10 cellular contexts compared by ENCODE assay signal in the genomic region with DNA sequence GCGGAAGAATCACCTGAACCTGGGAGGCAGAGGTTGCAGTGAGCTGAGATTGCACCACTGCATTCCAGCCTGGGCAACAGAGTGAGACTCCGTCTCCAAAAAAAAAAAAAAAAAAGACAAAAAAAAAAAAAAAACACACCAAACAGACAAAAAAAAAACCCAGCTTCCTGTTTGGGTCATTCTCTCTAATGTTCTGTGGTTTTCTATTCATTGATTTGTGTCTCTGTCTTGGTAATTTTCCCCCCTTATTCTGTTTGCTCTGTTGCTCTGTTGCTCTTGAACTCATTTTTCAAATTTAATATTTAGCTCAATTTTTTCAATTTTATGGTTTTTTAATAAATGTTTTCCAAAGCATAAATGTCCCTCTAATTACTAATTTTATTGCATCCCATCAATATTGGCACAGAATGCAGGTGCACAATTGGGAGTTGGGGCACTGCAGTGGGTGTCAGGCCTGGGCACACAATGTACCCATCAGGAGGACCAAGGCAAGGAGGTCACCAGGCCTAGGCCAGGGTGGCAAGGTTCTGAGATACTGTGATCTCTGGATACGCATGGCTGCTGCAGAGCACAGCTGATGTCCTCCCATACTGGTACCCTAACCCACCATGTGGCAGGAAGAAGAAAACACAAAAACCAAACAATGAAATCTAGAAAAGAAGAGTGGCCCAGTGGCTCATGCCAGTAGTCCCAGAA. TPM values are rescaled to one million over a fixed set of nuclear protein-coding genes. Genes with fewer than 3 reads are reported as not detected.
A peak's percentile ranks its signal among the peaks of the same experiment; 100 is the strongest.
DNase-seq lines count a peak whose midpoint lies in the region; ATAC-seq, FAIRE-seq and TF ChIP-seq lines count a peak whose summit lies in the region.
"Had no signal": no experiment of that assay in that cellular context is flagged by ENCODE, and none has a peak within 500 bp of the region (broad histone marks: within the 10 kb centered on the region; RNA-seq: fewer than 3 reads in every experiment).

No MANE protein-coding gene starts in this region.

- CTCF ChIA-PET in CD8-positive, alpha-beta T cell (lab: Charles Lee): interaction anchor here (0.9 to 10.5 kb wide), 19 partner anchors 9 to 431 kb away, joined by 3 to 182 read pairs (median 9); a partner anchor contains a TSS

- H3K27ac ChIP-seq in CD8-positive, alpha-beta T cell (ENCODE audit: low read depth, low read length): no peak overlapping the region
- H3K27ac ChIP-seq in foreskin keratinocyte: no peak overlapping the region
- H3K27ac ChIP-seq: upper lobe of left lung had no signal

- intact Hi-C loops in CD8-positive, alpha-beta T cell (cut with DNase I, micrococcal nuclease): loop anchor here (1.0 to 5.0 kb wide), 6 partner anchors 7 to 426 kb away; no protein-coding TSS in a partner anchor

- H3K9me3 Mint-ChIP-seq in CD8-positive, alpha-beta T cell: no peaks in the 10 kb centered on the region
- H3K9me3 Mint-ChIP-seq in activated naive CD8-positive, alpha-beta T cell treated with anti-CD3 and anti-CD28 coated beads for 36 hours: no peaks in the 10 kb centered on the region

- no peaks in the 10 kb centered on the region for H3K9me3 ChIP-seq in CD8-positive, alpha-beta T cell (ENCODE audit: low read length)
- H3K9me3 ChIP-seq: upper lobe of left lung had no signal

- H3K36me3 ChIP-seq in CD8-positive, alpha-beta T cell (ENCODE audit: insufficient read depth, low read length): no peaks in the 10 kb centered on the region
- H3K36me3 ChIP-seq: upper lobe of left lung had no signal

- H3K27me3 Mint-ChIP-seq in CD8-positive, alpha-beta T cell (ENCODE audit: low read depth): no peaks in the 10 kb centered on the region
- H3K27me3 Mint-ChIP-seq in activated naive CD8-positive, alpha-beta T cell treated with anti-CD3 and anti-CD28 coated beads for 36 hours: no peaks in the 10 kb centered on the region

- H3K4me1 ChIP-seq in CD8-positive, alpha-beta T cell (ENCODE audit: insufficient read depth, low read length): peaks cover 12% of the 10 kb centered on the region
- peaks cover 9% of the 10 kb centered on the region for H3K4me1 ChIP-seq in foreskin keratinocyte

- no peak overlapping the region for H3K4me3 ChIP-seq in CD8-positive, alpha-beta T cell (ENCODE audit: low read depth, low read length)
- H3K4me3 ChIP-seq: upper lobe of left lung had no signal

- peaks cover 12% of the 10 kb centered on the region for H3K4me1 Mint-ChIP-seq in CD8-positive, alpha-beta T cell (ENCODE audit: low read depth)
- peaks cover 7% of the 10 kb centered on the region for H3K4me1 Mint-ChIP-seq in activated naive CD8-positive, alpha-beta T cell treated with anti-CD3 and anti-CD28 coated beads for 36 hours

- peak; percentile 80 for FAIRE-seq in GM19239 (lab: Jason Lieb, UNC)

- no peak overlapping the region for H3K4me3 Mint-ChIP-seq in CD8-positive, alpha-beta T cell
- H3K4me3 Mint-ChIP-seq in activated naive CD8-positive, alpha-beta T cell treated with anti-CD3 and anti-CD28 coated beads for 36 hours: no peak overlapping the region

- peak in 1 of 7 experiments; percentile 52 for DNase-seq in CD8-positive, alpha-beta T cell
- DNase-seq in GM19239 (ENCODE audit: insufficient read length, low spot score) (no peak), NCI-H2081 treated with DMSO at 0.1 percent for 48 hours (lab: John Stamatoyannopoulos, UW) (no peak), dedifferentiated amniotic fluid mesenchymal stem cell (ENCODE audit: extremely low spot score) (no peak), COR-L47 (lab: John Stamatoyannopoulos, UW) (no peak), foreskin keratinocyte (no peak)
- no peak for DNase-seq in activated naive CD8-positive, alpha-beta T cell treated with anti-CD3 and anti-CD28 coated beads for 36 hours
- DNase-seq: RPMI8226, upper lobe of left lung had no signal

- TF ChIP-seq CTCF in CD8-positive, alpha-beta T cell (IDR thresholded peaks at IDR 0.05): no peak
- TF ChIP-seq CTCF in foreskin keratinocyte (conservative IDR thresholded peaks at IDR 0.05): no peak

- H3K27ac Mint-ChIP-seq in CD8-positive, alpha-beta T cell: no peak overlapping the region
- peak overlapping the region; percentile 42 for H3K27ac Mint-ChIP-seq in activated naive CD8-positive, alpha-beta T cell treated with anti-CD3 and anti-CD28 coated beads for 36 hours

- ATAC-seq in CD8-positive, alpha-beta T cell: peak; percentile 41
- ATAC-seq in HG03108 (IDR thresholded peaks at IDR 0.05; ENCODE audit: unreplicated experiment) (peak; percentile 66), foreskin keratinocyte (no peak)

- POLR2A ChIA-PET in CD8-positive, alpha-beta T cell (lab: Charles Lee): interaction anchor here (1.0 to 1.2 kb wide), 3 partner anchors 9 to 65 kb away, joined by 3 to 8 read pairs (median 3); no protein-coding TSS in a partner anchor

- H3K36me3 Mint-ChIP-seq in CD8-positive, alpha-beta T cell: no peaks in the 10 kb centered on the region
- no peaks in the 10 kb centered on the region for H3K36me3 Mint-ChIP-seq in activated naive CD8-positive, alpha-beta T cell treated with anti-CD3 and anti-CD28 coated beads for 36 hours

- H3K27me3 ChIP-seq in CD8-positive, alpha-beta T cell (ENCODE audit: insufficient read depth, low read length): no peaks in the 10 kb centered on the region
- H3K27me3 ChIP-seq in foreskin keratinocyte: no peaks in the 10 kb centered on the region
- H3K27me3 ChIP-seq: upper lobe of left lung had no signal

RNA-seq across cellular contexts. Expression of a gene that starts 8.0 kb away (rescaled TPM):
- 10 to 100 TPM; 40.4 to 46.9 TPM for total RNA-seq in CD8-positive, alpha-beta T cell
- 10 to 100 TPM; 44.9 to 47.4 TPM for total RNA-seq in activated naive CD8-positive, alpha-beta T cell treated with anti-CD3 and anti-CD28 coated beads for 36 hours
- total RNA-seq in foreskin keratinocyte: 32.7 and 33.7 TPM in 2 replicates
- 8.6 and 10.1 TPM in 2 replicates for polyA plus RNA-seq in foreskin keratinocyte

RNA-seq across cellular contexts. Expression of a gene that starts 38.6 kb away (rescaled TPM):
- 1 to 10 TPM; 3.5 to 7.5 TPM for total RNA-seq in CD8-positive, alpha-beta T cell
- 1 to 10 TPM; 5.2 to 6.7 TPM for total RNA-seq in activated naive CD8-positive, alpha-beta T cell treated with anti-CD3 and anti-CD28 coated beads for 36 hours
- 20.8 and 21.6 TPM in 2 replicates for total RNA-seq in foreskin keratinocyte
- polyA plus RNA-seq in foreskin keratinocyte: 13.2 and 13.6 TPM in 2 replicates
